Comparison of ENCODE assay signal across 27 cellular contexts in genomic region chr4:43360296-43360695, GRCh38.
"Had no signal": no experiment of that assay in that cellular context is flagged by ENCODE, and none has a peak within 500 bp of the region (broad histone marks: within the 10 kb centered on the region; RNA-seq: fewer than 3 reads in every experiment).

No MANE protein-coding gene starts in this region.

- H3K9me3 ChIP-seq: adrenal gland, breast epithelium had no signal

- H3K4me1 ChIP-seq: adrenal gland, breast epithelium had no signal

- H3K27ac ChIP-seq: adrenal gland, breast epithelium, SK-N-MC had no signal

- H3K27ac Mint-ChIP-seq: activated CD8-positive, alpha-beta T cell treated with anti-CD3 and anti-CD28 coated beads, Interleukin-2, amount 10 ng/mL, durations not matched to agents 7 days and 5 days; activated naive CD8-positive, alpha-beta T cell treated with anti-CD3 and anti-CD28 coated beads, Interleukin-2, amount 10 ng/mL, durations not matched to agents 7 days and 5 days; T-cell had no signal

- H3K4me3 Mint-ChIP-seq: activated CD8-positive, alpha-beta T cell treated with anti-CD3 and anti-CD28 coated beads, Interleukin-2, amount 10 ng/mL, durations not matched to agents 7 days and 5 days; activated naive CD8-positive, alpha-beta T cell treated with anti-CD3 and anti-CD28 coated beads, Interleukin-2, amount 10 ng/mL, durations not matched to agents 7 days and 5 days; T-cell had no signal

- FAIRE-seq: TTC549 had no signal

- H3K36me3 ChIP-seq: adrenal gland, breast epithelium had no signal

- H3K36me3 Mint-ChIP-seq: activated naive CD8-positive, alpha-beta T cell treated with anti-CD3 and anti-CD28 coated beads, Interleukin-2, amount 10 ng/mL, durations not matched to agents 7 days and 5 days; T-cell had no signal

- ATAC-seq: activated CD4-positive, CD25-positive, alpha-beta regulatory T cell treated with anti-CD3 and anti-CD28 coated beads, Interleukin-2, amount 50 U/mL, for 24 hours; activated CD8-positive, alpha-beta T cell treated with anti-CD3 and anti-CD28 coated beads, Interleukin-2, amount 10 ng/mL, durations not matched to agents 7 days and 5 days; Right ventricle myocardium inferior; T-cell had no signal

- H3K4me1 Mint-ChIP-seq: activated naive CD8-positive, alpha-beta T cell treated with anti-CD3 and anti-CD28 coated beads, Interleukin-2, amount 10 ng/mL, durations not matched to agents 7 days and 5 days; T-cell had no signal

- H3K27me3 ChIP-seq: adrenal gland, breast epithelium had no signal

- DNase-seq: activated CD4-positive, alpha-beta T cell treated with anti-CD3 and anti-CD28 coated beads for 48 hours; activated CD4-positive, alpha-beta T cell treated with anti-CD3 and anti-CD28 coated beads, Interleukin-2, amount 50 U/mL, for 4 hours; activated CD8-positive, alpha-beta memory T cell treated with anti-CD3 and anti-CD28 coated beads, Interleukin-2, amount 50 U/mL, for 48 hours; activated CD8-positive, alpha-beta T cell treated with anti-CD3 and anti-CD28 coated beads, Interleukin-2, amount 10 ng/mL, durations not matched to agents 7 days and 5 days; activated naive CD4-positive, alpha-beta T cell treated with anti-CD3 and anti-CD28 coated beads, Interleukin-2, amount 50 U/mL, for 16 hours; activated naive CD8-positive, alpha-beta T cell treated with anti-CD3 and anti-CD28 coated beads, Interleukin-2, amount 10 ng/mL, durations not matched to agents 7 days and 5 days; activated T-cell treated with anti-CD3 and anti-CD28 coated beads, Interleukin-2, amount 50 U/mL, for 1 hour; adrenal gland; anterior cingulate cortex; central memory CD4-positive, alpha-beta T cell; Kasumi-1; KBM-7; NCI-H1105 treated with DMSO at 0.1 percent for 48 hours; NCI-H1436 treated with DMSO at 0.1 percent for 48 hours; NCI-H1930; NCI-H2171; NCI-H2227 treated with DMSO at 0.1 percent for 48 hours; NCI-H446 treated with DMSO at 0.1 percent for 48 hours; NCI-H526; T-cell; T-helper 2 cell; T1000 had no signal

- H3K4me3 ChIP-seq: adrenal gland, breast epithelium, SK-N-MC had no signal

- H3K27me3 Mint-ChIP-seq: activated naive CD8-positive, alpha-beta T cell treated with anti-CD3 and anti-CD28 coated beads, Interleukin-2, amount 10 ng/mL, durations not matched to agents 7 days and 5 days; T-cell had no signal
